Comparison of ENCODE assay signal across 26 cellular contexts in genomic region chr9:2220036-2220435, GRCh38.
"Had no signal": no experiment of that assay in that cellular context is flagged by ENCODE, and none has a peak within 500 bp of the region (broad histone marks: within the 10 kb centered on the region; RNA-seq: fewer than 3 reads in every experiment).

No MANE protein-coding gene starts in this region.

- DNase-seq: effector CD4-positive, alpha-beta T cell; endodermal cell; erythroblast; foreskin melanocyte; head of caudate nucleus; left colon; left ventricle myocardium superior; mucosa of descending colon; naive thymus-derived CD8-positive, alpha-beta T cell; psoas muscle; retina; spleen; stimulated activated CD4-positive, alpha-beta T cell treated with anti-CD3 and anti-CD28 coated beads, Interleukin-15, amount 100 ng/mL, for 24 hours; stimulated activated CD4-positive, alpha-beta T cell treated with anti-CD3 and anti-CD28 coated beads, Interleukin-2, amount 100 ng/mL, for 24 hours; stimulated activated CD4-positive, alpha-beta T cell treated with anti-CD3 and anti-CD28 coated beads, Interleukin-4, amount 100 ng/mL, for 4 hours; stimulated activated naive B cell treated with anti-CD40 and anti-IgM and Interleukin-4, amounts not matched to agents 10 μg/mL and 1 μg/mL and 100 μg/mL, for 72 hours; stimulated activated naive CD8-positive, alpha-beta T cell treated with anti-CD3 and anti-CD28 coated beads, Interleukin-15, amount 100 ng/mL, for 72 hours; testis; upper lobe of right lung had no signal

- H3K27me3 ChIP-seq: hepatocyte, neutrophil, spleen, testis, tibial nerve, upper lobe of right lung, vagina had no signal

- H3K27ac ChIP-seq: hepatocyte, neutrophil, psoas muscle, spleen, testis, tibial nerve, upper lobe of right lung, vagina had no signal

- H3K79me2 ChIP-seq: hepatocyte had no signal

- H3K4me2 ChIP-seq: hepatocyte had no signal

- H3K4me1 ChIP-seq: psoas muscle, testis, tibial nerve, upper lobe of right lung, vagina had no signal

- ATAC-seq: left colon; left ventricle myocardium superior; mucosa of descending colon; naive thymus-derived CD8-positive, alpha-beta T cell; psoas muscle; sciatic nerve; stimulated activated naive B cell treated with anti-CD40 and anti-IgM and Interleukin-4, amounts not matched to agents 10 μg/mL and 1 μg/mL and 100 μg/mL, for 72 hours; stimulated activated naive CD8-positive, alpha-beta T cell treated with anti-CD3 and anti-CD28 coated beads, Interleukin-15, amount 100 ng/mL, for 72 hours; upper lobe of right lung had no signal

- H3K36me3 ChIP-seq: neutrophil, spleen, tibial nerve, upper lobe of right lung, vagina had no signal

- FAIRE-seq: endothelial cell of umbilical vein had no signal

- H3K4me3 ChIP-seq: hepatocyte, lung, mucosa of descending colon, psoas muscle, spleen, testis, tibial nerve, upper lobe of right lung, vagina had no signal

- H3K9me3 ChIP-seq: mucosa of descending colon, neutrophil, psoas muscle, testis, tibial nerve, upper lobe of right lung, vagina had no signal

- H2AFZ ChIP-seq: hepatocyte had no signal
